In the genomic region with DNA sequence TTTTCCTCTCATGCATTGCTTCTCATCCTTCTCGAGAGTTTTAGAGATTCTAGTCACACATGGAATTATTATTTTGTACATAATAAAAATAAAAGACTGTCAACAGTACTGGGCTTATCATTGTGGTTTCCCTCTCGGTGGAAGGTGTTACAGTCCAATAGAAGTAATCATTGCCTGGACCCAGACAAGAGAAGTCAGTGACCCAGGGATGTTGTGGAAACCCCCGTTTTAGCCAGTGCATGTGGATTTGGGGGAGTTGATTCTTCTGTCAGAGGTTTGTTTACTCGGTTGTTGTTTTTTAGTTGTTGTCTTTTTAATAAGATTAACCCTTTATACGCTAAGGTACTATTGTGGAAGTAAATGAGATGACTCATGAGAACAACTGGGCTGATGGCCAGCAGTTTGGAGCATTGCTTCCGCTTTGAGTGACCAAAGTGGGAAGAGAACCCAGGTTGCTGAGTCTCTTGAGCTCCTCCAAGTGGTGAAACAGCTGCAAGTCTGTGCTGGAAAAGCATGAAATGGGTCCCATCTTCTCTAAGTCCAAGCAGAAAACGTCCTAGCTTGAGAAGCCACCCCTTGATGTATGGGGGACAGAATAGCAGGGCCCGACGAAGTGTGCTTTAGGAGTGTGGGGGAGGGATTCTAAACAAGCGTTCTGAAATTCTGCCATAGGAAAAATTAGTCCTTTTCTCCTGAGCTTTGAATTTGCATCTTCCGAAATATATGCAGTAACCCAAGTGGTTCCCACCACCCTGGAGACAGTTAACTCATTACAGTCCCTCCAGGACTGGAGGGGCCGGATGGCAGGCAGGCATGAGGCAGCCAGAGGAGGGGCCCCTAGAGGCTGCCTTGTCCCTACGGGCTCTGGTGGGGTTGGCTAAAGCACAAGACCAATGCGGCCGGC, we compare ENCODE assay signal across 10 cellular contexts.
DNase-seq lines count a peak whose midpoint lies in the region; ATAC-seq, FAIRE-seq and TF ChIP-seq lines count a peak whose summit lies in the region.
"Had no signal": no experiment of that assay in that cellular context is flagged by ENCODE, and none has a peak within 500 bp of the region (broad histone marks: within the 10 kb centered on the region; RNA-seq: fewer than 3 reads in every experiment).

No MANE protein-coding gene starts in this region.

- H3K9me3 ChIP-seq in Caco-2 (no peaks in the 10 kb centered on the region), SJSA1 (replicated peaks) (no peaks in the 10 kb centered on the region), small intestine (ENCODE audit: control insufficient read depth, low read depth) (no peaks in the 10 kb centered on the region)

- no peak overlapping the region for H3K4me3 Mint-ChIP-seq in Caco-2 (ENCODE audit: unreplicated experiment)
- H3K4me3 Mint-ChIP-seq in activated naive CD8-positive, alpha-beta T cell treated with anti-CD3 and anti-CD28 coated beads, Interleukin-2, amount 50 U/mL, for 24 hours: no peak overlapping the region
- H3K4me3 Mint-ChIP-seq: IgD-negative memory B cell, memory B cell had no signal

- H3K27ac ChIP-seq in SJSA1 (no peak overlapping the region), foreskin keratinocyte (no peak overlapping the region), small intestine (ENCODE audit: low read depth in 1 of 2, low read length in 1 of 2) (no peak overlapping the region)

- intact Hi-C loops in Caco-2 (cut with micrococcal nuclease; ENCODE audit: unreplicated experiment): loop anchor here (1.0 to 5.0 kb wide), 2 partner anchors 58 to 65 kb away; no protein-coding TSS in a partner anchor

- H3K27ac Mint-ChIP-seq in Caco-2 (ENCODE audit: unreplicated experiment): no peak overlapping the region
- H3K27ac Mint-ChIP-seq in activated naive CD8-positive, alpha-beta T cell treated with anti-CD3 and anti-CD28 coated beads, Interleukin-2, amount 50 U/mL, for 24 hours: no peak overlapping the region
- H3K27ac Mint-ChIP-seq: IgD-negative memory B cell, memory B cell had no signal

- DNase-seq in Caco-2: peak in 1 of 2 experiments; percentile 31
- peak; percentile 16 for DNase-seq in HS-5 (ENCODE audit: low read depth)
- DNase-seq in SJSA1 (ENCODE audit: low read depth in 1 of 2, low spot score in 2 of 2): peak; percentile 33 to 64
- DNase-seq in foreskin keratinocyte: peak; percentile 22 to 67
- DNase-seq in small intestine: peak; percentile 44
- no peak for DNase-seq in activated naive CD8-positive, alpha-beta T cell treated with anti-CD3 and anti-CD28 coated beads, Interleukin-2, amount 50 U/mL, for 24 hours

- H3K27me3 Mint-ChIP-seq in Caco-2 (ENCODE audit: insufficient read depth, unreplicated experiment): peaks cover 12% of the 10 kb centered on the region
- peaks cover 2% of the 10 kb centered on the region for H3K27me3 Mint-ChIP-seq in activated naive CD8-positive, alpha-beta T cell treated with anti-CD3 and anti-CD28 coated beads, Interleukin-2, amount 50 U/mL, for 24 hours
- H3K27me3 Mint-ChIP-seq: IgD-negative memory B cell, memory B cell had no signal

- BruUV-seq in Caco-2 (replicated peaks; lab: Mats Ljungman, UMichigan): no TSS peak

- H3K4me3 ChIP-seq in Caco-2 (ENCODE audit: low read depth, low read length) (no peak overlapping the region), SJSA1 (no peak overlapping the region), small intestine (ENCODE audit: low read depth in 1 of 2, low read length in 2 of 2) (no peak overlapping the region)

- H3K4me1 ChIP-seq in Caco-2: no peaks in the 10 kb centered on the region
- H3K4me1 ChIP-seq in SJSA1 (replicated peaks): no peaks in the 10 kb centered on the region
- no peaks in the 10 kb centered on the region for H3K4me1 ChIP-seq in foreskin keratinocyte
- H3K4me1 ChIP-seq in small intestine (ENCODE audit: control insufficient read depth in 2 of 2, insufficient read depth in 1 of 2, low read depth in 1 of 2, low read length in 1 of 2): no peaks in the 10 kb centered on the region

- CTCF ChIA-PET in Caco-2 (lab: Charles Lee): interaction anchor here (1.1 to 1.5 kb wide), 2 partner anchors 64 to 65 kb away, joined by 3 to 5 read pairs; no protein-coding TSS in a partner anchor

- no peaks in the 10 kb centered on the region for H3K9me3 Mint-ChIP-seq in Caco-2 (ENCODE audit: unreplicated experiment)
- H3K9me3 Mint-ChIP-seq in activated naive CD8-positive, alpha-beta T cell treated with anti-CD3 and anti-CD28 coated beads, Interleukin-2, amount 50 U/mL, for 24 hours: no peaks in the 10 kb centered on the region
- H3K9me3 Mint-ChIP-seq: IgD-negative memory B cell, memory B cell had no signal

- H3K27me3 ChIP-seq in Caco-2 (replicated peaks; ENCODE audit: control insufficient read depth, insufficient read depth, low read length): no peaks in the 10 kb centered on the region
- no peaks in the 10 kb centered on the region for H3K27me3 ChIP-seq in SJSA1 (replicated peaks)
- peaks cover 30% of the 10 kb centered on the region for H3K27me3 ChIP-seq in foreskin keratinocyte
- H3K27me3 ChIP-seq in small intestine (ENCODE audit: control insufficient read depth in 2 of 2, insufficient read depth in 2 of 2, low read length in 2 of 2): peaks cover 0 to 1% of the 10 kb centered on the region in 2 donors

- FAIRE-seq in small intestine (lab: Jason Lieb, UNC): no peak

- WGBS in small intestine, 3 donors: 57 to 66% (median 64%) methylated on average over 15 of the region's 15 CpGs

- H3K4me1 Mint-ChIP-seq in Caco-2 (ENCODE audit: low read depth, unreplicated experiment): peaks cover 7% of the 10 kb centered on the region
- H3K4me1 Mint-ChIP-seq in activated naive CD8-positive, alpha-beta T cell treated with anti-CD3 and anti-CD28 coated beads, Interleukin-2, amount 50 U/mL, for 24 hours: no peaks in the 10 kb centered on the region

- ATAC-seq in foreskin keratinocyte (peak; percentile 34), HG02678 (IDR thresholded peaks at IDR 0.05; ENCODE audit: unreplicated experiment) (no peak), HG03045 (IDR thresholded peaks at IDR 0.05; ENCODE audit: unreplicated experiment) (no peak)
- ATAC-seq in activated naive CD8-positive, alpha-beta T cell treated with anti-CD3 and anti-CD28 coated beads, Interleukin-2, amount 50 U/mL, for 24 hours: no peak

- TF ChIP-seq CTCF in Caco-2 (IDR thresholded peaks at IDR 0.05; ENCODE audit: insufficient read depth in 1 of 2, low read depth in 1 of 2, low read length in 1 of 2, severe bottlenecking in 1 of 2, unreplicated experiment in 1 of 2): peak; percentile 44 to 59
- peak; percentile 56 for TF ChIP-seq CTCF in foreskin keratinocyte (conservative IDR thresholded peaks at IDR 0.05)

- POLR2A ChIA-PET in Caco-2 (lab: Charles Lee): no interaction called here

- no peaks in the 10 kb centered on the region for H3K36me3 ChIP-seq in Caco-2 (ENCODE audit: control insufficient read depth, insufficient read depth, low read length)
- no peaks in the 10 kb centered on the region for H3K36me3 ChIP-seq in SJSA1
- H3K36me3 ChIP-seq in small intestine (ENCODE audit: control insufficient read depth in 2 of 2, insufficient read depth in 2 of 2, low read length in 2 of 2): no peaks in the 10 kb centered on the region

- H3K36me3 Mint-ChIP-seq in Caco-2 (ENCODE audit: insufficient read depth, unreplicated experiment): no peaks in the 10 kb centered on the region
- no peaks in the 10 kb centered on the region for H3K36me3 Mint-ChIP-seq in activated naive CD8-positive, alpha-beta T cell treated with anti-CD3 and anti-CD28 coated beads, Interleukin-2, amount 50 U/mL, for 24 hours (ENCODE audit: low read depth)
- H3K36me3 Mint-ChIP-seq: IgD-negative memory B cell, memory B cell had no signal
